In genomic region chr19:34255546-34255945, GRCh38 we compare ENCODE assay signal across 9 cellular contexts. TPM values are rescaled to one million over a fixed set of nuclear protein-coding genes. Genes with fewer than 3 reads are reported as not detected.
A peak's percentile ranks its signal among the peaks of the same experiment; 100 is the strongest.
DNase-seq lines count a peak whose midpoint lies in the region; ATAC-seq, FAIRE-seq and TF ChIP-seq lines count a peak whose summit lies in the region.
"Had no signal": no experiment of that assay in that cellular context is flagged by ENCODE, and none has a peak within 500 bp of the region (broad histone marks: within the 10 kb centered on the region; RNA-seq: fewer than 3 reads in every experiment).

No MANE protein-coding gene starts in this region.

- TF ChIP-seq CTCF in brain (conservative IDR thresholded peaks at IDR 0.05) (no peak), upper lobe of left lung (IDR thresholded peaks at IDR 0.05) (no peak)

- TF ChIP-seq POLR2A in upper lobe of left lung (IDR thresholded peaks at IDR 0.05) = no peak
- no peak for TF ChIP-seq POLR2A in GM12891 (IDR thresholded peaks at IDR 0.05; ENCODE audit: low read depth, low read length)

- peak overlapping the region; percentile 92 for H3K27ac Mint-ChIP-seq in activated naive CD4-positive, alpha-beta T cell treated with anti-CD3 and anti-CD28 coated beads, Interleukin-2, amount 50 U/mL, for 24 hours
- peak overlapping the region; percentile 52 to 84 (median 82) for H3K27ac Mint-ChIP-seq in brain

- no peaks in the 10 kb centered on the region for H3K9me3 Mint-ChIP-seq in activated naive CD4-positive, alpha-beta T cell treated with anti-CD3 and anti-CD28 coated beads, Interleukin-2, amount 50 U/mL, for 24 hours
- H3K9me3 Mint-ChIP-seq in brain = no peaks in the 10 kb centered on the region

- no peak for DNase-seq in activated naive CD4-positive, alpha-beta T cell treated with anti-CD3 and anti-CD28 coated beads, Interleukin-2, amount 50 U/mL, for 16 hours
- DNase-seq in mesenteric fat pad (ENCODE audit: low spot score) = peak; percentile 6
- no peak for DNase-seq in upper lobe of left lung
- no peak for DNase-seq in GM12891 (ENCODE audit: insufficient read length, low spot score)
- DNase-seq in inferior parietal cortex (ENCODE audit: extremely low spot score) = no peak

- H3K27me3 Mint-ChIP-seq in activated naive CD4-positive, alpha-beta T cell treated with anti-CD3 and anti-CD28 coated beads, Interleukin-2, amount 50 U/mL, for 24 hours = no peaks in the 10 kb centered on the region
- H3K27me3 Mint-ChIP-seq in brain = no peaks in the 10 kb centered on the region

- H3K36me3 ChIP-seq in upper lobe of left lung = no peaks in the 10 kb centered on the region

- H3K4me3 ChIP-seq in upper lobe of left lung = peak overlapping the region; percentile 71 to 98 (median 78)

- 41 to 53% methylated on average over 9 of the region's 9 CpGs for WGBS in upper lobe of left lung, 2 donors

- ATAC-seq in upper lobe of left lung (ENCODE audit: low FRiP score in 2 of 2) (no peak), HG02938 (IDR thresholded peaks at IDR 0.05; ENCODE audit: unreplicated experiment) (no peak)

- no peaks in the 10 kb centered on the region for H3K36me3 Mint-ChIP-seq in activated naive CD4-positive, alpha-beta T cell treated with anti-CD3 and anti-CD28 coated beads, Interleukin-2, amount 50 U/mL, for 24 hours
- H3K36me3 Mint-ChIP-seq in brain = peaks cover 4% of the 10 kb centered on the region

- peak overlapping the region; percentile 91 to 97 (median 95) for H3K27ac ChIP-seq in upper lobe of left lung

- no peaks in the 10 kb centered on the region for H3K9me3 ChIP-seq in upper lobe of left lung

- H3K27me3 ChIP-seq in upper lobe of left lung = no peaks in the 10 kb centered on the region

- peaks cover 46% of the 10 kb centered on the region for H3K4me1 Mint-ChIP-seq in activated naive CD4-positive, alpha-beta T cell treated with anti-CD3 and anti-CD28 coated beads, Interleukin-2, amount 50 U/mL, for 24 hours
- H3K4me1 Mint-ChIP-seq in brain = peaks cover 46% of the 10 kb centered on the region

- H3K4me3 Mint-ChIP-seq in activated naive CD4-positive, alpha-beta T cell treated with anti-CD3 and anti-CD28 coated beads, Interleukin-2, amount 50 U/mL, for 24 hours = peak overlapping the region; percentile 89
- H3K4me3 Mint-ChIP-seq in brain = peak overlapping the region; percentile 85 to 93 (median 87)

- no peak for FAIRE-seq in GM12891 (lab: Jason Lieb, UNC)
- FAIRE-seq: urothelium cell line had no signal

- TF ChIP-seq EP300 in upper lobe of left lung (IDR thresholded peaks at IDR 0.05) = no peak

- peaks cover 21 to 30% (median 25%) of the 10 kb centered on the region in 4 donors for H3K4me1 ChIP-seq in upper lobe of left lung

TF ChIP-seq in GM12891, 5 proteins besides CTCF, POLR2A, EP300 and RAD21:
- no peak for TF ChIP-seq TAF1 (IDR thresholded peaks at IDR 0.05; ENCODE audit: low read depth, low read length)
- no peak for TF ChIP-seq PAX5 (IDR thresholded peaks at IDR 0.05; ENCODE audit: insufficient read depth, low read length, severe bottlenecking)
- TF ChIP-seq SPI1 (IDR thresholded peaks at IDR 0.05; ENCODE audit: low read depth, low read length) = no peak
- no peak for TF ChIP-seq POU2F2 (IDR thresholded peaks at IDR 0.05; ENCODE audit: low read depth, low read length)
- TF ChIP-seq POLR2AphosphoS5 (IDR thresholded peaks at IDR 0.05; ENCODE audit: low read depth, low read length) = no peak
TF ChIP-seq in GM12891: peak in this region for 0.

RNA-seq across cellular contexts. Expression of gene GARRE1, which starts 1.2 kb away (rescaled TPM):
- polyA plus RNA-seq in brain (ENCODE audit: insufficient read depth, low read depth, low replicate concordance) = 11.7 TPM
- total RNA-seq in mesenteric fat pad (37.7 TPM), upper lobe of left lung (10 to 100 TPM; 18.2 to 36.7 (median 28.1) TPM)
- polyA plus RNA-seq in GM12891 (2012; ENCODE audit: low read depth, missing spikeins) = 3.8 TPM
